In genomic region chrX:54045563-54046228, GRCh38 we compare ENCODE assay signal across 8 cellular contexts. TPM values are rescaled to one million over a fixed set of nuclear protein-coding genes. Genes with fewer than 3 reads are reported as not detected.
A peak's percentile ranks its signal among the peaks of the same experiment; 100 is the strongest.
DNase-seq lines count a peak whose midpoint lies in the region; ATAC-seq and TF ChIP-seq lines count a peak whose summit lies in the region.

No MANE protein-coding gene starts in this region.

- POLR2A ChIA-PET in activated naive CD8-positive, alpha-beta T cell treated with anti-CD3 and anti-CD28 coated beads, Interleukin-2, amount 10 ng/mL, durations not matched to agents 7 days and 5 days (lab: Charles Lee) = interaction anchor here (0.8 to 3.3 kb wide), 3 partner anchors 137 to 593 kb away, joined by 3 to 30 read pairs (median 5); partner anchors contain the start of genes FAM120C and TSR2

- no peaks in the 10 kb centered on the region for H3K9me3 Mint-ChIP-seq in Calu3 (ENCODE audit: low read depth, unreplicated experiment)
- H3K9me3 Mint-ChIP-seq in activated naive CD8-positive, alpha-beta T cell treated with anti-CD3 and anti-CD28 coated beads, Interleukin-2, amount 10 ng/mL, durations not matched to agents 7 days and 5 days = no peaks in the 10 kb centered on the region

- intact Hi-C loops in Calu3 (cut with micrococcal nuclease; ENCODE audit: unreplicated experiment) (loop anchor here (10.0 kb wide), 1 partner anchor 391 kb away; no protein-coding TSS in a partner anchor), mucosa of descending colon (cut with DNase I, micrococcal nuclease) (no loop called here)

- H3K4me3 ChIP-seq in neural cell (ENCODE audit: low read length) = peak overlapping the region; percentile 84
- H3K4me3 ChIP-seq in mucosa of descending colon = no peak overlapping the region

- H3K4me1 ChIP-seq in mucosa of descending colon (ENCODE audit: low read depth) = no peaks in the 10 kb centered on the region

- no peaks in the 10 kb centered on the region for H3K27me3 ChIP-seq in neural cell (ENCODE audit: insufficient read depth, low read depth, low read length)

- H3K36me3 ChIP-seq in neural cell (ENCODE audit: insufficient read depth, low read length) (no peaks in the 10 kb centered on the region), mucosa of descending colon (ENCODE audit: low read depth) (no peaks in the 10 kb centered on the region)

- no TSS peak for BruUV-seq in Calu3 (replicated peaks; lab: Mats Ljungman, UMichigan)

- no peak for TF ChIP-seq CTCF in Calu3 (IDR thresholded peaks at IDR 0.05; ENCODE audit: unreplicated experiment)
- TF ChIP-seq CTCF in neural cell (IDR thresholded peaks at IDR 0.05; ENCODE audit: poor library complexity, severe bottlenecking) = no peak
- no peak for TF ChIP-seq CTCF in mucosa of descending colon (IDR thresholded peaks at IDR 0.05)

- no peak for ATAC-seq in activated naive CD8-positive, alpha-beta T cell treated with anti-CD3 and anti-CD28 coated beads, Interleukin-2, amount 10 ng/mL, durations not matched to agents 7 days and 5 days (ENCODE audit: low read depth)
- ATAC-seq in HG03159 (IDR thresholded peaks at IDR 0.05; ENCODE audit: unreplicated experiment) = no peak
- ATAC-seq in mucosa of descending colon = no peak
- ATAC-seq in HG03045 (IDR thresholded peaks at IDR 0.05; ENCODE audit: unreplicated experiment) = no peak

- H3K27me3 Mint-ChIP-seq in Calu3 (ENCODE audit: unreplicated experiment) = no peaks in the 10 kb centered on the region
- no peaks in the 10 kb centered on the region for H3K27me3 Mint-ChIP-seq in activated naive CD8-positive, alpha-beta T cell treated with anti-CD3 and anti-CD28 coated beads, Interleukin-2, amount 10 ng/mL, durations not matched to agents 7 days and 5 days

- CTCF ChIA-PET in Calu3 (lab: Charles Lee) = no interaction called here

- H3K4me2 ChIP-seq in neural cell (ENCODE audit: low read length) = no peak overlapping the region

- no peaks in the 10 kb centered on the region for H3K9me2 ChIP-seq in neural cell (ENCODE audit: insufficient read depth, low read length)

- no peak overlapping the region for H3K27ac Mint-ChIP-seq in Calu3 (ENCODE audit: unreplicated experiment)
- H3K27ac Mint-ChIP-seq in activated naive CD8-positive, alpha-beta T cell treated with anti-CD3 and anti-CD28 coated beads, Interleukin-2, amount 10 ng/mL, durations not matched to agents 7 days and 5 days = peak overlapping the region; percentile 96

- H3K79me2 ChIP-seq in neural cell (replicated peaks; ENCODE audit: insufficient read depth, low read length) = no peaks in the 10 kb centered on the region

- no peaks in the 10 kb centered on the region for H3K9me3 ChIP-seq in neural cell (ENCODE audit: low read length)
- H3K9me3 ChIP-seq in mucosa of descending colon = no peaks in the 10 kb centered on the region

- H3K4me1 Mint-ChIP-seq in Calu3 (ENCODE audit: low read depth, unreplicated experiment) = peaks cover 24% of the 10 kb centered on the region
- peaks cover 8% of the 10 kb centered on the region for H3K4me1 Mint-ChIP-seq in activated naive CD8-positive, alpha-beta T cell treated with anti-CD3 and anti-CD28 coated beads, Interleukin-2, amount 10 ng/mL, durations not matched to agents 7 days and 5 days

- peak overlapping the region; percentile 93 for H3K4me3 Mint-ChIP-seq in Calu3 (ENCODE audit: low read depth, unreplicated experiment)
- H3K4me3 Mint-ChIP-seq in activated naive CD8-positive, alpha-beta T cell treated with anti-CD3 and anti-CD28 coated beads, Interleukin-2, amount 10 ng/mL, durations not matched to agents 7 days and 5 days = peak overlapping the region; percentile 95

- no peak for DNase-seq in Calu3
- peak; percentile 38 for DNase-seq in NCI-H1436 treated with DMSO at 0.1 percent for 48 hours (lab: John Stamatoyannopoulos, UW)
- no peak for DNase-seq in activated naive CD8-positive, alpha-beta T cell treated with anti-CD3 and anti-CD28 coated beads, Interleukin-2, amount 10 ng/mL, durations not matched to agents 7 days and 5 days
- no peak for DNase-seq in mucosa of descending colon
- no peak for DNase-seq in effector CD4-positive, alpha-beta T cell

- no peak overlapping the region for H2AFZ ChIP-seq in neural cell (ENCODE audit: low read depth, low read length)

- no peak overlapping the region for H3K9ac ChIP-seq in neural cell (ENCODE audit: low read length)

- no peaks in the 10 kb centered on the region for H4K20me1 ChIP-seq in neural cell (ENCODE audit: insufficient read depth)

- TF ChIP-seq EP300 in neural cell (conservative IDR thresholded peaks at IDR 0.05; ENCODE audit: poor library complexity, severe bottlenecking) = no peak

- H3K36me3 Mint-ChIP-seq in Calu3 (ENCODE audit: insufficient read depth, unreplicated experiment) = peaks cover 36% of the 10 kb centered on the region
- H3K36me3 Mint-ChIP-seq in activated naive CD8-positive, alpha-beta T cell treated with anti-CD3 and anti-CD28 coated beads, Interleukin-2, amount 10 ng/mL, durations not matched to agents 7 days and 5 days = no peaks in the 10 kb centered on the region

- H3K27ac ChIP-seq in neural cell (ENCODE audit: low read length) = peak overlapping the region; percentile 86

- no peak for TF ChIP-seq RAD21 in neural cell (conservative IDR thresholded peaks at IDR 0.05)

- H3F3A ChIP-seq in neural cell (ENCODE audit: insufficient read depth, low read length, poor library complexity, severe bottlenecking) = peaks cover 5% of the 10 kb centered on the region

TF ChIP-seq in neural cell, 6 proteins besides CTCF, POLR2A, EP300 and RAD21:
- TF ChIP-seq POLR2AphosphoS5 (IDR thresholded peaks at IDR 0.05) (no peak), TAF1 (IDR thresholded peaks at IDR 0.05; ENCODE audit: low read depth) (no peak), MXI1 (conservative IDR thresholded peaks at IDR 0.05; ENCODE audit: poor library complexity, severe bottlenecking) (no peak), SMC3 (conservative IDR thresholded peaks at IDR 0.05; ENCODE audit: poor library complexity) (no peak), REST (IDR thresholded peaks at IDR 0.05; ENCODE audit: borderline replicate concordance) (no peak), EZH2 (IDR thresholded peaks at IDR 0.05; ENCODE audit: borderline replicate concordance, insufficient read depth, low read length, poor library complexity, severe bottlenecking) (no peak)

RNA-seq across cellular contexts. Expression of gene PHF8, which starts 1.4 kb away (rescaled TPM):
- 32.3 and 36.1 TPM in 2 replicates for total RNA-seq in Calu3 (2022)
- total RNA-seq in activated naive CD8-positive, alpha-beta T cell treated with anti-CD3 and anti-CD28 coated beads, Interleukin-2, amount 10 ng/mL, durations not matched to agents 7 days and 5 days = 10 to 100 TPM; 46.9 to 47.2 TPM
- polyA plus RNA-seq in neural cell = 9.8 and 10.2 TPM in 2 replicates
- polyA minus RNA-seq in neural cell = 41.1 and 42.6 TPM in 2 replicates
- total RNA-seq in mucosa of descending colon = 10 to 100 TPM; 23.1 to 36.8 (median 29.8) TPM
